In the genomic region with DNA sequence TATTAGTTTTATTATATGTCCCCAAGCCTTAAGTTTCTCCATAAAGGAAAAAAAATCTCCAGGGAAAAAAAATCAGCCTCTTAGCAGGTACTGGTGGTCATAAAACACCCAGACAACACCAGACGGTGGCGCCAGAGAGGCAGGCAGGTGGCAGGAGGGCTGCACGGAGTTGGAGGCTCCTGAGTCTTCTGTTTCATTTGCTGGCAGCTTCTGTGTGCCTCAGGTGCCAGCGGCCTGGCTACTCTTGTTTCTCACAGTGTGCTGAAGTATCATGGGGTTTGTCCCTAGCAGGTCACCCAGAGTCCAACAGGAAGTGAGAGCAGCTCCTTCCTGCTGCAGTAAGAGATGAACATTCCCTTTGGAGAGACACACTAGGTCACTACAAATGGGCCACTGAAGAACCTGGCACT, we compare ENCODE assay signal across 1 cellular context.
A peak's percentile ranks its signal among the peaks of the same experiment; 100 is the strongest.
TF ChIP-seq lines count a peak whose summit lies in the region.

No MANE protein-coding gene starts in this region.

TF ChIP-seq in K562, 482 proteins besides CTCF, POLR2A, EP300 and RAD21 (continued from another document and continues in another):
- 0 out of 2 replicates have a peak, but pooled peaks have one; percentile 36 for TF ChIP-seq NR4A1 (CRISPR knock-in tag; IDR thresholded peaks at IDR 0.05)
- TF ChIP-seq NR4A1 (tag; IDR thresholded peaks at IDR 0.05) = no peak
- TF ChIP-seq ETV6 (IDR thresholded peaks at IDR 0.05; ENCODE audit: borderline replicate concordance in 1 of 2, low read depth in 2 of 2, low read length in 1 of 2) = no peak
- no peak for TF ChIP-seq ETV6 (CRISPR knock-in tag; IDR thresholded peaks at IDR 0.05; ENCODE audit: borderline replicate concordance)
- peak; percentile 88 for TF ChIP-seq SMC3 (conservative IDR thresholded peaks at IDR 0.05; ENCODE audit: insufficient read depth, low read depth, low read length)
- peak; percentile 42; the same call in 1 of the 2 replicates for TF ChIP-seq MYC (IDR thresholded peaks at IDR 0.05; ENCODE audit: low read depth, low read length)
- no peak for TF ChIP-seq MYC (CRISPR knock-in tag; IDR thresholded peaks at IDR 0.05; ENCODE audit: borderline replicate concordance, low read depth)
- TF ChIP-seq RFX5 (IDR thresholded peaks at IDR 0.05; ENCODE audit: low read depth, low read length) = no peak
- 0 out of 2 replicates have a peak, but pooled peaks have one; percentile 47 for TF ChIP-seq CREM (IDR thresholded peaks at IDR 0.05; ENCODE audit: low read depth)
- TF ChIP-seq CSDE1 (IDR thresholded peaks at IDR 0.05) = no peak
- TF ChIP-seq, protein P1, sequence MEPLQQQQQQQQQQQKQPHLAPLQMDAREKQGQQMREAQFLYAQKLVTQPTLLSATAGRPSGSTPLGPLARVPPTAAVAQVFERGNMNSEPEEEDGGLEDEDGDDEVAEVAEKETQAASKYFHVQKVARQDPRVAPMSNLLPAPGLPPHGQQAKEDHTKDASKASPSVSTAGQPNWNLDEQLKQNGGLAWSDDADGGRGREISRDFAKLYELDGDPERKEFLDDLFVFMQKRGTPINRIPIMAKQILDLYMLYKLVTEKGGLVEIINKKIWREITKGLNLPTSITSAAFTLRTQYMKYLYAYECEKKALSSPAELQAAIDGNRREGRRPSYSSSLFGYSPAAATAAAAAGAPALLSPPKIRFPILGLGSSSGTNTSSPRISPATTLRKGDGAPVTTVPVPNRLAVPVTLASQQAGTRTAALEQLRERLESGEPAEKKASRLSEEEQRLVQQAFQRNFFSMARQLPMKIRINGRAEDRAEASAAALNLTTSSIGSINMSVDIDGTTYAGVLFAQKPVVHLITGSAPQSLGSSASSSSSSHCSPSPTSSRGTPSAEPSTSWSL (CRISPR knock-in tag; IDR thresholded peaks at IDR 0.05; ENCODE audit: borderline replicate concordance) = 0 out of 2 replicates have a peak, but pooled peaks have one; percentile 33
- TF ChIP-seq ZEB2 (IDR thresholded peaks at IDR 0.05) = no peak
- TF ChIP-seq XRCC5 (IDR thresholded peaks at IDR 0.05; ENCODE audit: low read depth, low read length) = 0 out of 2 replicates have a peak, but pooled peaks have one; percentile 42
- no peak for TF ChIP-seq HMG20B (CRISPR knock-in tag; IDR thresholded peaks at IDR 0.05)
- TF ChIP-seq, protein P2, sequence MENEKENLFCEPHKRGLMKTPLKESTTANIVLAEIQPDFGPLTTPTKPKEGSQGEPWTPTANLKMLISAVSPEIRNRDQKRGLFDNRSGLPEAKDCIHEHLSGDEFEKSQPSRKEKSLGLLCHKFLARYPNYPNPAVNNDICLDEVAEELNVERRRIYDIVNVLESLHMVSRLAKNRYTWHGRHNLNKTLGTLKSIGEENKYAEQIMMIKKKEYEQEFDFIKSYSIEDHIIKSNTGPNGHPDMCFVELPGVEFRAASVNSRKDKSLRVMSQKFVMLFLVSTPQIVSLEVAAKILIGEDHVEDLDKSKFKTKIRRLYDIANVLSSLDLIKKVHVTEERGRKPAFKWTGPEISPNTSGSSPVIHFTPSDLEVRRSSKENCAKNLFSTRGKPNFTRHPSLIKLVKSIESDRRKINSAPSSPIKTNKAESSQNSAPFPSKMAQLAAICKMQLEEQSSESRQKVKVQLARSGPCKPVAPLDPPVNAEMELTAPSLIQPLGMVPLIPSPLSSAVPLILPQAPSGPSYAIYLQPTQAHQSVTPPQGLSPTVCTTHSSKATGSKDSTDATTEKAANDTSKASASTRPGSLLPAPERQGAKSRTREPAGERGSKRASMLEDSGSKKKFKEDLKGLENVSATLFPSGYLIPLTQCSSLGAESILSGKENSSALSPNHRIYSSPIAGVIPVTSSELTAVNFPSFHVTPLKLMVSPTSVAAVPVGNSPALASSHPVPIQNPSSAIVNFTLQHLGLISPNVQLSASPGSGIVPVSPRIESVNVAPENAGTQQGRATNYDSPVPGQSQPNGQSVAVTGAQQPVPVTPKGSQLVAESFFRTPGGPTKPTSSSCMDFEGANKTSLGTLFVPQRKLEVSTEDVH (IDR thresholded peaks at IDR 0.05; ENCODE audit: low read depth, partially characterized antibody) = no peak
- TF ChIP-seq, protein P3, sequence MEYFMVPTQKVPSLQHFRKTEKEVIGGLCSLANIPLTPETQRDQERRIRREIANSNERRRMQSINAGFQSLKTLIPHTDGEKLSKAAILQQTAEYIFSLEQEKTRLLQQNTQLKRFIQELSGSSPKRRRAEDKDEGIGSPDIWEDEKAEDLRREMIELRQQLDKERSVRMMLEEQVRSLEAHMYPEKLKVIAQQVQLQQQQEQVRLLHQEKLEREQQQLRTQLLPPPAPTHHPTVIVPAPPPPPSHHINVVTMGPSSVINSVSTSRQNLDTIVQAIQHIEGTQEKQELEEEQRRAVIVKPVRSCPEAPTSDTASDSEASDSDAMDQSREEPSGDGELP (CRISPR knock-in tag; IDR thresholded peaks at IDR 0.05; ENCODE audit: borderline replicate concordance) = peak; percentile 48; the same call in 1 of the 2 replicates
- TF ChIP-seq, protein P4, sequence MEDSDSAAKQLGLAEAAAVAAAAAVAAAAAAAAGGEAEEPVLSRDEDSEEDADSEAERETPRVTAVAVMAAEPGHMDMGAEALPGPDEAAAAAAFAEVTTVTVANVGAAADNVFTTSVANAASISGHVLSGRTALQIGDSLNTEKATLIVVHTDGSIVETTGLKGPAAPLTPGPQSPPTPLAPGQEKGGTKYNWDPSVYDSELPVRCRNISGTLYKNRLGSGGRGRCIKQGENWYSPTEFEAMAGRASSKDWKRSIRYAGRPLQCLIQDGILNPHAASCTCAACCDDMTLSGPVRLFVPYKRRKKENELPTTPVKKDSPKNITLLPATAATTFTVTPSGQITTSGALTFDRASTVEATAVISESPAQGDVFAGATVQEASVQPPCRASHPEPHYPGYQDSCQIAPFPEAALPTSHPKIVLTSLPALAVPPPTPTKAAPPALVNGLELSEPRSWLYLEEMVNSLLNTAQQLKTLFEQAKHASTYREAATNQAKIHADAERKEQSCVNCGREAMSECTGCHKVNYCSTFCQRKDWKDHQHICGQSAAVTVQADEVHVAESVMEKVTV (CRISPR knock-in tag; IDR thresholded peaks at IDR 0.05) = peak; percentile 81
- peak; percentile 18; the same call in 1 of the 2 replicates for TF ChIP-seq ETV1 (tag; conservative IDR thresholded peaks at IDR 0.05; ENCODE audit: low read depth)
- TF ChIP-seq, protein P5, sequence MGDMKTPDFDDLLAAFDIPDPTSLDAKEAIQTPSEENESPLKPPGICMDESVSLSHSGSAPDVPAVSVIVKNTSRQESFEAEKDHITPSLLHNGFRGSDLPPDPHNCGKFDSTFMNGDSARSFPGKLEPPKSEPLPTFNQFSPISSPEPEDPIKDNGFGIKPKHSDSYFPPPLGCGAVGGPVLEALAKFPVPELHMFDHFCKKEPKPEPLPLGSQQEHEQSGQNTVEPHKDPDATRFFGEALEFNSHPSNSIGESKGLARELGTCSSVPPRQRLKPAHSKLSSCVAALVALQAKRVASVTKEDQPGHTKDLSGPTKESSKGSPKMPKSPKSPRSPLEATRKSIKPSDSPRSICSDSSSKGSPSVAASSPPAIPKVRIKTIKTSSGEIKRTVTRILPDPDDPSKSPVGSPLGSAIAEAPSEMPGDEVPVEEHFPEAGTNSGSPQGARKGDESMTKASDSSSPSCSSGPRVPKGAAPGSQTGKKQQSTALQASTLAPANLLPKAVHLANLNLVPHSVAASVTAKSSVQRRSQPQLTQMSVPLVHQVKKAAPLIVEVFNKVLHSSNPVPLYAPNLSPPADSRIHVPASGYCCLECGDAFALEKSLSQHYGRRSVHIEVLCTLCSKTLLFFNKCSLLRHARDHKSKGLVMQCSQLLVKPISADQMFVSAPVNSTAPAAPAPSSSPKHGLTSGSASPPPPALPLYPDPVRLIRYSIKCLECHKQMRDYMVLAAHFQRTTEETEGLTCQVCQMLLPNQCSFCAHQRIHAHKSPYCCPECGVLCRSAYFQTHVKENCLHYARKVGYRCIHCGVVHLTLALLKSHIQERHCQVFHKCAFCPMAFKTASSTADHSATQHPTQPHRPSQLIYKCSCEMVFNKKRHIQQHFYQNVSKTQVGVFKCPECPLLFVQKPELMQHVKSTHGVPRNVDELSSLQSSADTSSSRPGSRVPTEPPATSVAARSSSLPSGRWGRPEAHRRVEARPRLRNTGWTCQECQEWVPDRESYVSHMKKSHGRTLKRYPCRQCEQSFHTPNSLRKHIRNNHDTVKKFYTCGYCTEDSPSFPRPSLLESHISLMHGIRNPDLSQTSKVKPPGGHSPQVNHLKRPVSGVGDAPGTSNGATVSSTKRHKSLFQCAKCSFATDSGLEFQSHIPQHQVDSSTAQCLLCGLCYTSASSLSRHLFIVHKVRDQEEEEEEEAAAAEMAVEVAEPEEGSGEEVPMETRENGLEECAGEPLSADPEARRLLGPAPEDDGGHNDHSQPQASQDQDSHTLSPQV (IDR thresholded peaks at IDR 0.05) = peak; percentile 33; the same call in 1 of the 2 replicates
- TF ChIP-seq SOX6 (IDR thresholded peaks at IDR 0.05) = no peak
- TF ChIP-seq, protein P6, sequence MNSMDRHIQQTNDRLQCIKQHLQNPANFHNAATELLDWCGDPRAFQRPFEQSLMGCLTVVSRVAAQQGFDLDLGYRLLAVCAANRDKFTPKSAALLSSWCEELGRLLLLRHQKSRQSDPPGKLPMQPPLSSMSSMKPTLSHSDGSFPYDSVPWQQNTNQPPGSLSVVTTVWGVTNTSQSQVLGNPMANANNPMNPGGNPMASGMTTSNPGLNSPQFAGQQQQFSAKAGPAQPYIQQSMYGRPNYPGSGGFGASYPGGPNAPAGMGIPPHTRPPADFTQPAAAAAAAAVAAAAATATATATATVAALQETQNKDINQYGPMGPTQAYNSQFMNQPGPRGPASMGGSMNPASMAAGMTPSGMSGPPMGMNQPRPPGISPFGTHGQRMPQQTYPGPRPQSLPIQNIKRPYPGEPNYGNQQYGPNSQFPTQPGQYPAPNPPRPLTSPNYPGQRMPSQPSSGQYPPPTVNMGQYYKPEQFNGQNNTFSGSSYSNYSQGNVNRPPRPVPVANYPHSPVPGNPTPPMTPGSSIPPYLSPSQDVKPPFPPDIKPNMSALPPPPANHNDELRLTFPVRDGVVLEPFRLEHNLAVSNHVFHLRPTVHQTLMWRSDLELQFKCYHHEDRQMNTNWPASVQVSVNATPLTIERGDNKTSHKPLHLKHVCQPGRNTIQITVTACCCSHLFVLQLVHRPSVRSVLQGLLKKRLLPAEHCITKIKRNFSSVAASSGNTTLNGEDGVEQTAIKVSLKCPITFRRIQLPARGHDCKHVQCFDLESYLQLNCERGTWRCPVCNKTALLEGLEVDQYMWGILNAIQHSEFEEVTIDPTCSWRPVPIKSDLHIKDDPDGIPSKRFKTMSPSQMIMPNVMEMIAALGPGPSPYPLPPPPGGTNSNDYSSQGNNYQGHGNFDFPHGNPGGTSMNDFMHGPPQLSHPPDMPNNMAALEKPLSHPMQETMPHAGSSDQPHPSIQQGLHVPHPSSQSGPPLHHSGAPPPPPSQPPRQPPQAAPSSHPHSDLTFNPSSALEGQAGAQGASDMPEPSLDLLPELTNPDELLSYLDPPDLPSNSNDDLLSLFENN (IDR thresholded peaks at IDR 0.05; ENCODE audit: low read depth in 2 of 2, low read length in 2 of 2) = 0 out of 4 replicates have a peak, but pooled peaks of 1 of the 2 experiments have one; percentile 43
- peak; percentile 30; the same call in 1 of the 2 replicates for TF ChIP-seq BHLHE40 (IDR thresholded peaks at IDR 0.05; ENCODE audit: low read length)
- TF ChIP-seq, protein P7, sequence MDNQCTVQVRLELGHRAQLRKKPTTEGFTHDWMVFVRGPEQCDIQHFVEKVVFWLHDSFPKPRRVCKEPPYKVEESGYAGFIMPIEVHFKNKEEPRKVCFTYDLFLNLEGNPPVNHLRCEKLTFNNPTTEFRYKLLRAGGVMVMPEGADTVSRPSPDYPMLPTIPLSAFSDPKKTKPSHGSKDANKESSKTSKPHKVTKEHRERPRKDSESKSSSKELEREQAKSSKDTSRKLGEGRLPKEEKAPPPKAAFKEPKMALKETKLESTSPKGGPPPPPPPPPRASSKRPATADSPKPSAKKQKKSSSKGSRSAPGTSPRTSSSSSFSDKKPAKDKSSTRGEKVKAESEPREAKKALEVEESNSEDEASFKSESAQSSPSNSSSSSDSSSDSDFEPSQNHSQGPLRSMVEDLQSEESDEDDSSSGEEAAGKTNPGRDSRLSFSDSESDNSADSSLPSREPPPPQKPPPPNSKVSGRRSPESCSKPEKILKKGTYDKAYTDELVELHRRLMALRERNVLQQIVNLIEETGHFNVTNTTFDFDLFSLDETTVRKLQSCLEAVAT (IDR thresholded peaks at IDR 0.05) = 0 out of 4 replicates have a peak, but pooled peaks of 1 of the 2 experiments have one; percentile 34
- no peak for TF ChIP-seq EP400 (IDR thresholded peaks at IDR 0.05)
- 0 out of 2 replicates have a peak, but pooled peaks have one; percentile 53 for TF ChIP-seq LCOR (CRISPR knock-in tag; IDR thresholded peaks at IDR 0.05)
- no peak for TF ChIP-seq KDM4B (IDR thresholded peaks at IDR 0.05; ENCODE audit: borderline replicate concordance in 2 of 2, low read depth in 1 of 2)
- TF ChIP-seq, protein P8, sequence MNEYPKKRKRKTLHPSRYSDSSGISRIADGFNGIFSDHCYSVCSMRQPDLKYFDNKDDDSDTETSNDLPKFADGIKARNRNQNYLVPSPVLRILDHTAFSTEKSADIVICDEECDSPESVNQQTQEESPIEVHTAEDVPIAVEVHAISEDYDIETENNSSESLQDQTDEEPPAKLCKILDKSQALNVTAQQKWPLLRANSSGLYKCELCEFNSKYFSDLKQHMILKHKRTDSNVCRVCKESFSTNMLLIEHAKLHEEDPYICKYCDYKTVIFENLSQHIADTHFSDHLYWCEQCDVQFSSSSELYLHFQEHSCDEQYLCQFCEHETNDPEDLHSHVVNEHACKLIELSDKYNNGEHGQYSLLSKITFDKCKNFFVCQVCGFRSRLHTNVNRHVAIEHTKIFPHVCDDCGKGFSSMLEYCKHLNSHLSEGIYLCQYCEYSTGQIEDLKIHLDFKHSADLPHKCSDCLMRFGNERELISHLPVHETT (CRISPR knock-in tag; conservative IDR thresholded peaks at IDR 0.05 in 1 of 2, IDR thresholded peaks at IDR 0.05 in 1 of 2) = 0 out of 4 replicates have a peak, but pooled peaks of 1 of the 2 experiments have one; percentile 30
- TF ChIP-seq ADNP (tag; IDR thresholded peaks at IDR 0.05) = no peak
- peak; percentile 66; the same call in 1 of the 2 replicates for TF ChIP-seq ARID2 (IDR thresholded peaks at IDR 0.05)
- TF ChIP-seq, protein P9, sequence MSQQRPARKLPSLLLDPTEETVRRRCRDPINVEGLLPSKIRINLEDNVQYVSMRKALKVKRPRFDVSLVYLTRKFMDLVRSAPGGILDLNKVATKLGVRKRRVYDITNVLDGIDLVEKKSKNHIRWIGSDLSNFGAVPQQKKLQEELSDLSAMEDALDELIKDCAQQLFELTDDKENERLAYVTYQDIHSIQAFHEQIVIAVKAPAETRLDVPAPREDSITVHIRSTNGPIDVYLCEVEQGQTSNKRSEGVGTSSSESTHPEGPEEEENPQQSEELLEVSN (IDR thresholded peaks at IDR 0.05; ENCODE audit: borderline replicate concordance in 1 of 2, extremely low read depth in 1 of 2, insufficient read depth in 1 of 2, insufficient read length in 1 of 2, low read depth in 1 of 2, low read length in 1 of 2, poor library complexity in 1 of 2, severe bottlenecking in 1 of 2) = peak in 1 of 2 experiments; percentile 11
- TF ChIP-seq NR2C2 (CRISPR knock-in tag; IDR thresholded peaks at IDR 0.05) = no peak
- peak; percentile 18; the same call in 1 of the 2 replicates for TF ChIP-seq NR2C2 (tag; IDR thresholded peaks at IDR 0.05)
- 0 out of 2 replicates have a peak, but pooled peaks have one; percentile 28 for TF ChIP-seq SMARCA4 (IDR thresholded peaks at IDR 0.05)
- TF ChIP-seq JUND (IDR thresholded peaks at IDR 0.05; ENCODE audit: borderline replicate concordance, low read depth, low read length) = peak; percentile 50; the same call in 1 of the 2 replicates
- peak; percentile 55; the same call in 1 of the 3 replicates for TF ChIP-seq JUND (tag; IDR thresholded peaks at IDR 0.05; ENCODE audit: borderline replicate concordance, low read depth, low read length)
- TF ChIP-seq, protein P10, sequence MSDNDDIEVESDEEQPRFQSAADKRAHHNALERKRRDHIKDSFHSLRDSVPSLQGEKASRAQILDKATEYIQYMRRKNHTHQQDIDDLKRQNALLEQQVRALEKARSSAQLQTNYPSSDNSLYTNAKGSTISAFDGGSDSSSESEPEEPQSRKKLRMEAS (CRISPR knock-in tag; IDR thresholded peaks at IDR 0.05) = no peak
- TF ChIP-seq GTF2E2 (tag; IDR thresholded peaks at IDR 0.05) = 0 out of 2 replicates have a peak, but pooled peaks have one; percentile 23
- TF ChIP-seq MAFF (IDR thresholded peaks at IDR 0.05; ENCODE audit: low read length) = no peak
